In genomic region chr6:130037207-130037811, GRCh38 we compare ENCODE assay signal across 8 cellular contexts. TPM values are rescaled to one million over a fixed set of nuclear protein-coding genes. Genes with fewer than 3 reads are reported as not detected.
DNase-seq lines count a peak whose midpoint lies in the region; ATAC-seq, FAIRE-seq and TF ChIP-seq lines count a peak whose summit lies in the region.

No MANE protein-coding gene starts in this region.

- POLR2A ChIA-PET in activated B cell treated with CpG ODN at 0.5 μM for 24 hours (lab: Charles Lee) = no interaction called here
- POLR2A ChIA-PET in HepG2 (lab: Yijun Ruan, JAX) = no interaction called here

- no peak for TF ChIP-seq POLR2A in HepG2 (IDR thresholded peaks at IDR 0.05; ENCODE audit: insufficient read depth in 1 of 2, low read depth in 2 of 2, low read length in 2 of 2)

- no peaks in the 10 kb centered on the region for H3K4me1 ChIP-seq in HepG2 (ENCODE audit: insufficient read depth, low read length)

- ATAC-seq in activated B cell treated with CpG ODN at 0.5 μM for 24 hours (ENCODE audit: low read depth) (peak; percentile 49), HepG2 (no peak), GM19023 (IDR thresholded peaks at IDR 0.05; ENCODE audit: unreplicated experiment) (no peak), GM19035 (IDR thresholded peaks at IDR 0.05; ENCODE audit: unreplicated experiment) (no peak)

- intact Hi-C loops in CD14-positive monocyte (cut with micrococcal nuclease) = no loop called here
- intact Hi-C loops in activated B cell treated with CpG ODN at 0.5 μM for 24 hours (cut with micrococcal nuclease) = loop anchor here (1.0 to 2.0 kb wide), 3 partner anchors 245 to 806 kb away; no protein-coding TSS in a partner anchor
- intact Hi-C loops in HepG2 (cut with micrococcal nuclease; ENCODE audit: unreplicated experiment) = loop anchor here (1.0 kb wide), 1 partner anchor 723 kb away; no protein-coding TSS in a partner anchor

- BruUV-seq in HepG2 (replicated peaks; lab: Mats Ljungman, UMichigan) = no TSS peak

- H3K79me2 ChIP-seq in HepG2 (ENCODE audit: insufficient read depth, low read length) = no peaks in the 10 kb centered on the region

- no peaks in the 10 kb centered on the region for H3K27me3 ChIP-seq in HepG2 (ENCODE audit: control insufficient read depth in 1 of 2, insufficient read depth in 2 of 2, low read length in 2 of 2)

- no peak for TF ChIP-seq EP300 in HepG2 (IDR thresholded peaks at IDR 0.05; ENCODE audit: low read depth in 2 of 2, low read length in 2 of 2)
- no peak for TF ChIP-seq EP300 in HepG2 (CRISPR knock-in tag; IDR thresholded peaks at IDR 0.05; ENCODE audit: borderline replicate concordance)

- H3K4me3 ChIP-seq in HFF-Myc (replicated peaks; ENCODE audit: low read depth, low read length) (no peak overlapping the region), HepG2 (replicated peaks in 1 of 3; ENCODE audit: insufficient read depth in 1 of 3, low read depth in 2 of 3, low read length in 3 of 3) (no peak overlapping the region)

- peaks cover 0 to 8% (median 1%) of the 10 kb centered on the region in 7 donors for H3K9me3 Mint-ChIP-seq in CD14-positive monocyte
- no peaks in the 10 kb centered on the region for H3K9me3 Mint-ChIP-seq in activated B cell treated with CpG ODN at 0.5 μM for 24 hours

- no peak overlapping the region for H3K9ac ChIP-seq in HepG2 (ENCODE audit: insufficient read depth, low read depth, low read length)

- whole genome bisulfite sequencing in HepG2 (ENCODE audit: low lambda C conversion rate) = 11% methylated on average over 3 of the region's 3 CpGs

- no peak overlapping the region for H2AFZ ChIP-seq in HepG2 (ENCODE audit: low read length)

- peaks cover 18% of the 10 kb centered on the region for H3K4me1 Mint-ChIP-seq in CD14-positive monocyte
- peaks cover 68% of the 10 kb centered on the region for H3K4me1 Mint-ChIP-seq in activated B cell treated with CpG ODN at 0.5 μM for 24 hours

- H3K4me3 Mint-ChIP-seq in CD14-positive monocyte (no peak overlapping the region), activated B cell treated with CpG ODN at 0.5 μM for 24 hours (no peak overlapping the region)

- H3K9me3 ChIP-seq in HepG2 (ENCODE audit: low read length) = no peaks in the 10 kb centered on the region

- no peaks in the 10 kb centered on the region for H4K20me1 ChIP-seq in HepG2 (ENCODE audit: insufficient read depth, low read length)

- H3K27ac Mint-ChIP-seq in CD14-positive monocyte (no peak overlapping the region), activated B cell treated with CpG ODN at 0.5 μM for 24 hours (no peak overlapping the region)

- H3K36me3 Mint-ChIP-seq in CD14-positive monocyte = peaks cover 23 to 24% of the 10 kb centered on the region in 2 donors
- H3K36me3 Mint-ChIP-seq in activated B cell treated with CpG ODN at 0.5 μM for 24 hours (ENCODE audit: low read depth) = peaks cover 28% of the 10 kb centered on the region

- H3K27ac ChIP-seq in HepG2 (ENCODE audit: extremely low read length, insufficient read depth, low read length) = no peak overlapping the region

- CTCF ChIA-PET in activated B cell treated with CpG ODN at 0.5 μM for 24 hours (lab: Charles Lee) (interaction anchor here (0.5 to 1.4 kb wide), 6 partner anchors 9 to 834 kb away, joined by 3 to 4 read pairs (median 3); no protein-coding TSS in a partner anchor), HepG2 (lab: Yijun Ruan, JAX; ENCODE audit: low intra/inter-chr PET ratio, low total read pairs) (interaction anchor here (1.4 kb wide), 1 partner anchor 723 kb away, joined by 6 read pairs; no protein-coding TSS in a partner anchor)

- in situ Hi-C loops in HepG2 (cut with HindIII; ENCODE audit: extremely low pct_ligation_motif_present, low pct_unique_long_range_greater_than_20kb) = no loop called here

- FAIRE-seq in HepG2 (lab: Jason Lieb, UNC) = no peak

- no peak for TF ChIP-seq RAD21 in HepG2 (CRISPR knock-in tag; IDR thresholded peaks at IDR 0.05)

- no peak overlapping the region for H3K4me2 ChIP-seq in HepG2 (ENCODE audit: low read depth, low read length)

- TF ChIP-seq CTCF in CD14-positive monocyte (IDR thresholded peaks at IDR 0.05) = peak; percentile 83
- peak; percentile 22 for TF ChIP-seq CTCF in HFF-Myc (IDR thresholded peaks at IDR 0.05; ENCODE audit: low read depth, low read length, missing control alignments)
- no peak for TF ChIP-seq CTCF in activated B cell treated with CpG ODN at 0.5 μM for 24 hours (IDR thresholded peaks at IDR 0.05)
- 0 out of 2 replicates have a peak, but pooled peaks have one; percentile 3 for TF ChIP-seq CTCF in HepG2 (CRISPR knock-in tag; IDR thresholded peaks at IDR 0.05)

- H3K27me3 Mint-ChIP-seq in CD14-positive monocyte (ENCODE audit: low read depth in 3 of 3) (peaks cover 0 to 3% (median 0%) of the 10 kb centered on the region in 3 donors), activated B cell treated with CpG ODN at 0.5 μM for 24 hours (no peaks in the 10 kb centered on the region)

- H3K36me3 ChIP-seq in HepG2 (replicated peaks in 1 of 2; ENCODE audit: control insufficient read depth in 1 of 2, insufficient read depth in 2 of 2, low read length in 2 of 2) = no peaks in the 10 kb centered on the region

- no peak for DNase-seq in CD14-positive monocyte (ENCODE audit: low spot score)
- DNase-seq in HFF-Myc (ENCODE audit: extremely low read depth, low read depth) = no peak
- no peak for DNase-seq in activated B cell treated with CpG ODN at 0.5 μM for 24 hours
- no peak for DNase-seq in HepG2 (ENCODE audit: low spot score)
- DNase-seq in 8988T = no peak
- no peak for DNase-seq in NCI-H1694 (lab: John Stamatoyannopoulos, UW)

TF ChIP-seq in HepG2, 621 proteins besides CTCF, POLR2A, EP300 and RAD21:
- no peak for TF ChIP-seq THAP11 (CRISPR knock-in tag; IDR thresholded peaks at IDR 0.05)
- TF ChIP-seq ZNF362 (CRISPR knock-in tag; IDR thresholded peaks at IDR 0.05; ENCODE audit: borderline replicate concordance) = peak; percentile 40; the same call in 1 of the 2 replicates

RNA-seq across cellular contexts. Expression of gene L3MBTL3, which starts 18.9 kb away (rescaled TPM):
- polyA plus RNA-seq in CD14-positive monocyte = 1 to 10 TPM; 2.1 to 3.7 TPM
- 28.0 and 30.4 TPM in 2 replicates for total RNA-seq in activated B cell treated with CpG ODN at 0.5 μM for 24 hours
- total RNA-seq in HepG2 (2016; rRNA removed; fragmentation: Illumina TruSeq; extraction: Trizol) = 2.5 and 4.1 TPM in 2 replicates
- 1.3 and 1.4 TPM in 2 replicates for total RNA-seq in HepG2 (2016; cell fraction: cytosol; rRNA removed; fragmentation: Illumina TruSeq; extraction: Trizol; ENCODE audit: low read depth)
- total RNA-seq in HepG2 (2016; cell fraction: insoluble cytoplasmic fraction; rRNA removed; fragmentation: Illumina TruSeq; extraction: Trizol) = 2.3 and 3.2 TPM in 2 replicates
- total RNA-seq in HepG2 (2016; cell fraction: membrane; rRNA removed; fragmentation: Illumina TruSeq; extraction: Trizol) = 1.9 and 2.3 TPM in 2 replicates
- 3.9 and 4.0 TPM in 2 replicates for total RNA-seq in HepG2 (2016; cell fraction: nucleus; rRNA removed; fragmentation: Illumina TruSeq; extraction: Trizol)
- polyA plus RNA-seq in HepG2 (2011; rRNA removed) = 1.2 and 1.5 TPM in 2 replicates
- polyA plus RNA-seq in HepG2 (2011; cell fraction: cytosol; rRNA removed) = 0.39 and 0.87 TPM in 2 replicates
- polyA plus RNA-seq in HepG2 (2011; cell fraction: nucleus; rRNA removed) = 1.3 and 3.9 TPM in 2 replicates
- 1.0 and 1.7 TPM in 2 replicates for polyA plus RNA-seq in HepG2 (2012)
- 0.12 and 0.37 TPM in 2 replicates for polyA plus RNA-seq in HepG2 (2016; cell fraction: cytosol; fragmentation: Illumina TruSeq; extraction: Trizol; ENCODE audit: low read depth)
- 2.2 TPM in 2 replicates for polyA plus RNA-seq in HepG2 (2016; cell fraction: insoluble cytoplasmic fraction; fragmentation: Illumina TruSeq; extraction: Trizol; ENCODE audit: low read depth)
- 0.26 and 0.31 TPM in 2 replicates for polyA plus RNA-seq in HepG2 (2016; cell fraction: membrane; fragmentation: Illumina TruSeq; extraction: Trizol; ENCODE audit: low read depth)
- polyA plus RNA-seq in HepG2 (2016; cell fraction: nucleus; fragmentation: Illumina TruSeq; extraction: Trizol; ENCODE audit: insufficient read depth, low read depth) = 3.6 and 4.0 TPM in 2 replicates
- 0.70 and 2.3 TPM in 2 replicates for polyA minus RNA-seq in HepG2 (2011; rRNA and poly(A)+ RNA removed; ENCODE audit: low replicate concordance)
- polyA minus RNA-seq in HepG2 (2011; cell fraction: cytosol; rRNA and poly(A)+ RNA removed) = 0.70 and 1.1 TPM in 2 replicates
- 3.5 and 5.1 TPM in 2 replicates for polyA minus RNA-seq in HepG2 (2011; cell fraction: nucleus; rRNA and poly(A)+ RNA removed)

Comparison
In these comparisons a context has a peak if more than half of its experiments do, and no peak if none do; other contexts are left out.
1. intact Hi-C loops: an anchor here in activated B cell treated with CpG ODN at 0.5 μM for 24 hours (1.0 to 2.0 kb wide) and HepG2 (1.0 kb wide); none called in CD14-positive monocyte.